9 cellular contexts compared by ENCODE assay signal in genomic region chr12:75101805-75102204, GRCh38.
"Had no signal": no experiment of that assay in that cellular context is flagged by ENCODE, and none has a peak within 500 bp of the region (broad histone marks: within the 10 kb centered on the region; RNA-seq: fewer than 3 reads in every experiment).

No MANE protein-coding gene starts in this region.

- H3K4me1 Mint-ChIP-seq: IgD-negative memory B cell had no signal

- H3K9ac ChIP-seq: KMS-11 had no signal

- FAIRE-seq: HepG2, HTR-8/SVneo, K562 had no signal

- H3K9me3 Mint-ChIP-seq: IgD-negative memory B cell had no signal

- H3K36me3 Mint-ChIP-seq: IgD-negative memory B cell had no signal

- H3K27ac ChIP-seq: HL-60, KMS-11 had no signal

- ATAC-seq: HepG2, K562 had no signal

- H3K4me2 ChIP-seq: KMS-11 had no signal

- H3K4me3 Mint-ChIP-seq: IgD-negative memory B cell had no signal

- H3K27ac Mint-ChIP-seq: IgD-negative memory B cell had no signal

- H3K4me3 ChIP-seq: K562 had no signal

- H3K27me3 Mint-ChIP-seq: IgD-negative memory B cell had no signal

- DNase-seq: IMR-90, KBM-7, KG1 had no signal
